8 cellular contexts compared by ENCODE assay signal in the genomic region with DNA sequence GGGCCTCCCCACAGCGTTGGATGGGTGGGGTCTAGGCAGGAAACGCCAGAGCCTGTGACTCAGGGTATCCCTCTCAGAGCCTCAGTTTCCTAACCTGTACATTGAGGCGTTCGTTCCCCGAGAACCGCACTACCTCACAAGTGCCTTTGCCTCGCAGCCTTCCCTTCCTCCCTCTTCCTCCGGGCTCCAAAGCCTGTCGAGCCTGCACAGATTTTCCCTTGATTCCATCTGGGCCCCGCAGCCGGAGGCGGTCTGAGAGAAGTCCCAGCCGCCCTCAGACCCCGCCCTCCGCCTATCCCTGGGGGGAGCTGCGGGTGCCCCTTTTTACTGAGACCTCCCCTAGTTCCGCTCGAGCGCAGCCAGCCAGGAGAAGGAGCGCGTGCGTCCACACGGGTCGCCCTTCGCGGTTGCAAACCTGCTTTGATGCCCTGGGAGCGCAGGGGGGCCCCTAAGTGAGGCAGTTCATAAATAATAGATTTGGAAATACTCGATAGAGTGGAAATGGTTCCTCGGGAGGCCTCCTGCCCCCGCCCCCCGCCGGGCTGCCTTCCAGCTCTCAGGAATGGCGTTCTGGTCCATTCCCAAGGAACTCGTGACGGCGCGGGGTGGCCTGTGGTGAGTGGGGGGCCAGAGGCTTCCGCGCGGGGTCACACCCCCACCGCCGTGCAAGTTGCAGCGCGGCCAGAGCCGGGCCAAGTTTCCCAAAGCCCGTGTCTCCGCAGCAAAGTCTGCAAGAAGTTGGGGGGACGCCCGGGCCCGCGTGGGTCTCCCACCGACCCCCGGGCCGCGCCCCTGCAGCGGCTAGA. TPM values are rescaled to one million over a fixed set of nuclear protein-coding genes. Genes with fewer than 3 reads are reported as not detected.
DNase-seq lines count a peak whose midpoint lies in the region; ATAC-seq and TF ChIP-seq lines count a peak whose summit lies in the region.

No MANE protein-coding gene starts in this region.

- peaks cover 37% of the 10 kb centered on the region for H3K27me3 Mint-ChIP-seq in activated CD4-positive, alpha-beta T cell treated with anti-CD3 and anti-CD28 coated beads, Interleukin-2, amount 10 ng/mL, durations not matched to agents 24 days and 14 days

- peaks cover 15 to 19% of the 10 kb centered on the region in 2 donors for H3K4me1 ChIP-seq in breast epithelium
- H3K4me1 ChIP-seq in liver (ENCODE audit: control insufficient read depth in 4 of 4, insufficient read depth in 4 of 4, low read length in 3 of 4), result peaks cover 3 to 12% (median 8%) of the 10 kb centered on the region in 4 donors
- peaks cover 0 to 29% (median 18%) of the 10 kb centered on the region in 4 donors for H3K4me1 ChIP-seq in tibial artery

- no peak for ATAC-seq in GM21515 (IDR thresholded peaks at IDR 0.05; ENCODE audit: unreplicated experiment)

- DNase-seq in activated CD4-positive, alpha-beta T cell treated with anti-CD3 and anti-CD28 coated beads, Interleukin-2, amount 10 ng/mL, durations not matched to agents 24 days and 14 days, result no peak
- DNase-seq in activated CD4-positive, alpha-beta T cell treated with anti-CD3 and anti-CD28 coated beads for 1 hour, result no peak
- DNase-seq in NCI-H2171 (lab: John Stamatoyannopoulos, UW), result peak; percentile 77
- DNase-seq in breast epithelium (ENCODE audit: low spot score in 2 of 2), result no peak
- no peak for DNase-seq in tibial artery
- no peak for DNase-seq in stimulated activated CD4-positive, alpha-beta T cell treated with anti-CD3 and anti-CD28 coated beads, Interleukin-1b, Interleukin-23, amount 100 ng/mL, for 48 hours

- H3K9me3 ChIP-seq in breast epithelium (no peaks in the 10 kb centered on the region), liver (ENCODE audit: control insufficient read depth in 4 of 4, low read length in 3 of 4) (no peaks in the 10 kb centered on the region), tibial artery (no peaks in the 10 kb centered on the region)

- 14% methylated on average over 56 of the region's 56 CpGs for WGBS in liver

- H3K27me3 ChIP-seq in breast epithelium (no peaks in the 10 kb centered on the region), liver (ENCODE audit: control insufficient read depth in 4 of 4, insufficient read depth in 4 of 4, low read length in 3 of 4) (no peaks in the 10 kb centered on the region), tibial artery (peaks cover 0 to 91% of the 10 kb centered on the region in 2 donors)

- no peak for TF ChIP-seq RAD21 in liver (IDR thresholded peaks at IDR 0.05)

- H3K9ac ChIP-seq in liver (ENCODE audit: low read depth in 1 of 2, low read length in 2 of 2), result no peak overlapping the region

- H3K36me3 Mint-ChIP-seq in activated CD4-positive, alpha-beta T cell treated with anti-CD3 and anti-CD28 coated beads, Interleukin-2, amount 10 ng/mL, durations not matched to agents 24 days and 14 days (ENCODE audit: low read depth), result no peaks in the 10 kb centered on the region

- H3K27ac ChIP-seq in breast epithelium (peak overlapping the region in 1 of 2 donors; percentile 6), liver (ENCODE audit: low read depth in 1 of 2, low read length in 2 of 2) (no peak overlapping the region), tibial artery (no peak overlapping the region)

- H3K36me3 ChIP-seq in breast epithelium, result no peaks in the 10 kb centered on the region
- no peaks in the 10 kb centered on the region for H3K36me3 ChIP-seq in liver (ENCODE audit: control insufficient read depth in 4 of 4, insufficient read depth in 3 of 4, low read depth in 1 of 4, low read length in 3 of 4)
- no peaks in the 10 kb centered on the region for H3K36me3 ChIP-seq in tibial artery

- H3K27ac Mint-ChIP-seq in activated CD4-positive, alpha-beta T cell treated with anti-CD3 and anti-CD28 coated beads, Interleukin-2, amount 10 ng/mL, durations not matched to agents 24 days and 14 days, result no peak overlapping the region

- intact Hi-C loops in activated CD4-positive, alpha-beta T cell treated with anti-CD3 and anti-CD28 coated beads, Interleukin-2, amount 10 ng/mL, durations not matched to agents 24 days and 14 days (cut with micrococcal nuclease), result no loop called here
- intact Hi-C loops in breast epithelium (cut with DNase I; ENCODE audit: low total_unique reads) (no loop called here), tibial artery (cut with DNase I; ENCODE audit: low total_unique reads) (no loop called here)

- H3K4me3 ChIP-seq in breast epithelium, result peak overlapping the region; percentile 45 to 84 (median 67)
- H3K4me3 ChIP-seq in liver (ENCODE audit: low read depth in 1 of 3, low read length in 3 of 3), result peak overlapping the region; percentile 26 to 62 (median 45)
- H3K4me3 ChIP-seq in tibial artery, result peak overlapping the region; percentile 45 to 59

- no peak for TF ChIP-seq POLR2A in breast epithelium (IDR thresholded peaks at IDR 0.05)

- H3K9me3 Mint-ChIP-seq in activated CD4-positive, alpha-beta T cell treated with anti-CD3 and anti-CD28 coated beads, Interleukin-2, amount 10 ng/mL, durations not matched to agents 24 days and 14 days, result no peaks in the 10 kb centered on the region

- H3K4me3 Mint-ChIP-seq in activated CD4-positive, alpha-beta T cell treated with anti-CD3 and anti-CD28 coated beads, Interleukin-2, amount 10 ng/mL, durations not matched to agents 24 days and 14 days, result peak overlapping the region; percentile 79

- peaks cover 9% of the 10 kb centered on the region for H3K4me1 Mint-ChIP-seq in activated CD4-positive, alpha-beta T cell treated with anti-CD3 and anti-CD28 coated beads, Interleukin-2, amount 10 ng/mL, durations not matched to agents 24 days and 14 days

- peak in 1 of 3 donors; percentile 20 for TF ChIP-seq CTCF in breast epithelium (IDR thresholded peaks at IDR 0.05)
- no peak for TF ChIP-seq CTCF in liver (IDR thresholded peaks at IDR 0.05; ENCODE audit: low read depth, low read length, missing input control)
- no peak for TF ChIP-seq CTCF in tibial artery (IDR thresholded peaks at IDR 0.05)

TF ChIP-seq in liver, 16 proteins besides CTCF, POLR2A, EP300 and RAD21:
- no peak for TF ChIP-seq EGR1 (IDR thresholded peaks at IDR 0.05; ENCODE audit: low read depth in 2 of 2)
- no peak for TF ChIP-seq NR2F2 (IDR thresholded peaks at IDR 0.05)
- no peak for TF ChIP-seq REST (IDR thresholded peaks at IDR 0.05)
- no peak for TF ChIP-seq HNF4G (IDR thresholded peaks at IDR 0.05)
TF ChIP-seq in liver: peak in this region for 0.

RNA-seq across cellular contexts. Expression of gene C16orf74, which starts 0.7 kb away (rescaled TPM):
- total RNA-seq in activated CD4-positive, alpha-beta T cell treated with anti-CD3 and anti-CD28 coated beads, Interleukin-2, amount 10 ng/mL, durations not matched to agents 24 days and 14 days, result 0.19 and 0.38 TPM in 2 replicates
- total RNA-seq in breast epithelium (1 to 10 TPM in 2 of 3 donors, under 1 TPM in 1; 0.80 to 7.2 (median 6.7) TPM), liver (under 1 TPM; 0.37 to 0.42 TPM)
- polyA plus RNA-seq in liver, result under 1 TPM; 0.44 to 0.75 TPM

RNA-seq across cellular contexts. Expression of gene EMC8, which starts 49.1 kb away (rescaled TPM):
- 49.1 and 57.1 TPM in 2 replicates for total RNA-seq in activated CD4-positive, alpha-beta T cell treated with anti-CD3 and anti-CD28 coated beads, Interleukin-2, amount 10 ng/mL, durations not matched to agents 24 days and 14 days
- 10 to 100 TPM; 18.1 to 30.8 (median 30.7) TPM for total RNA-seq in breast epithelium
- total RNA-seq in liver, result 10 to 100 TPM; 12.0 to 12.4 TPM
- polyA plus RNA-seq in liver, result 10 to 100 TPM; 12.1 to 12.4 TPM

RNA-seq across cellular contexts. Expression of gene COX4I1, which starts 49.3 kb away (rescaled TPM):
- 555 and 569 TPM in 2 replicates for total RNA-seq in activated CD4-positive, alpha-beta T cell treated with anti-CD3 and anti-CD28 coated beads, Interleukin-2, amount 10 ng/mL, durations not matched to agents 24 days and 14 days
- total RNA-seq in breast epithelium, result 100 to 1,000 TPM; 355 to 425 (median 400) TPM
- total RNA-seq in liver, result 100 to 1,000 TPM; 186 to 195 TPM
- polyA plus RNA-seq in liver, result 100 to 1,000 TPM; 466 to 576 TPM
